In the genomic region with DNA sequence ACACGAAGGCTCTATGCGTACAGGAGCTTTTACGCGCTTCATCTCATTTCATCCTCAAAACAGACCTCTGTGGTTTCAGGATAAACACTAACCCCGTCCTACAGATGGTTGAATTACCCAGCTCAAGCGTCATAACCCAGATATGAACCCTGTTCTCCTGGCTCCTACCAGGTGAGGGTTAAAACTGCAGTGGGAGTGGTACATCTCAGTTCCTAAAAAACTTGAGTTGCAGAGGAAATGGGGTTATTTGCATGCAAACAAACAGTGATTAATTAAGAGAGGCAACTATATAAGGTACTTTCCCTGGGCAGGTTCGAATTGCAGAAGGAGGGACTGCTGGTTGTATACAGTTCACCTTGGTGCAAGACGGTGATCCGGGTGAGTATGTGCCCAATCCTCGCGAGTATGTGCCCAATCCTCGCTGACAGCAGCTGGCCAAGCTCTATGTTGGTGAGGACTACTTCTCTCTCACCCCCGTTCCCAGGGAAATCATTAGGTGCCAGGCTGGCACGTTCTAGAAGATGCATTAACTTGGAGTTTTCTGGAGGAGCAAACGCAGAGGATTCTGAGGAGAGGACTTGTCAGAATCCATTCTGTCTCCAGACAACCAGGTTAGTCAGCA, we compare ENCODE assay signal across 13 cellular contexts.
DNase-seq lines count a peak whose midpoint lies in the region; ATAC-seq, FAIRE-seq and TF ChIP-seq lines count a peak whose summit lies in the region.
"Had no signal": no experiment of that assay in that cellular context is flagged by ENCODE, and none has a peak within 500 bp of the region (broad histone marks: within the 10 kb centered on the region; RNA-seq: fewer than 3 reads in every experiment).

No MANE protein-coding gene starts in this region.

- intact Hi-C loops in left ventricle myocardium superior (cut with micrococcal nuclease): no loop called here
- intact Hi-C loops in pancreas (cut with DNase I): no loop called here
- intact Hi-C loops in tibial artery (cut with DNase I; ENCODE audit: low total_unique reads): no loop called here

- H3K9me3 ChIP-seq in pancreas (no peaks in the 10 kb centered on the region), tibial artery (no peaks in the 10 kb centered on the region)
- H3K9me3 ChIP-seq: thoracic aorta had no signal

- peak; percentile 44 for DNase-seq in GM12865 (ENCODE audit: low read depth)
- no peak for DNase-seq in GOT3 (lab: John Stamatoyannopoulos, UW)
- no peak for DNase-seq in left ventricle myocardium superior
- no peak for DNase-seq in pancreas
- no peak for DNase-seq in tibial artery
- DNase-seq: activated naive CD8-positive, alpha-beta T cell treated with anti-CD3 and anti-CD28 coated beads, Interleukin-2, amount 50 U/mL, for 24 hours; DMS153; NCI-H345 had no signal

- H3K27ac ChIP-seq in pancreas (no peak overlapping the region), tibial artery (no peak overlapping the region)
- H3K27ac ChIP-seq: thoracic aorta had no signal

- H3K36me3 ChIP-seq in pancreas: no peaks in the 10 kb centered on the region
- H3K36me3 ChIP-seq in tibial artery: no peaks in the 10 kb centered on the region
- H3K36me3 ChIP-seq: thoracic aorta had no signal

- no peak for FAIRE-seq in pancreas (lab: Jason Lieb, UNC)
- FAIRE-seq: TTC549 had no signal

- H3K27me3 ChIP-seq in pancreas (no peaks in the 10 kb centered on the region), tibial artery (no peaks in the 10 kb centered on the region)

- 79 to 88% methylated on average over 15 of the region's 15 CpGs for WGBS in pancreas, 2 donors

- H3K4me1 ChIP-seq in pancreas (no peaks in the 10 kb centered on the region), tibial artery (no peaks in the 10 kb centered on the region)

- TF ChIP-seq CTCF in GM12865 (IDR thresholded peaks at IDR 0.05; ENCODE audit: insufficient read depth, low read depth, low read length, missing control alignments) (no peak), pancreas (IDR thresholded peaks at IDR 0.05) (no peak), tibial artery (IDR thresholded peaks at IDR 0.05) (no peak)

- ATAC-seq in GM19397 (IDR thresholded peaks at IDR 0.05; ENCODE audit: unreplicated experiment): peak; percentile 59
- peak; percentile 65 for ATAC-seq in HG02759 (IDR thresholded peaks at IDR 0.05; ENCODE audit: unreplicated experiment)
- ATAC-seq in HG03521 (IDR thresholded peaks at IDR 0.05; ENCODE audit: unreplicated experiment): peak; percentile 71
- no peak for ATAC-seq in left ventricle myocardium superior
- ATAC-seq in pancreas: no peak
- ATAC-seq: activated naive CD8-positive, alpha-beta T cell treated with anti-CD3 and anti-CD28 coated beads, Interleukin-2, amount 50 U/mL, for 24 hours had no signal

- H3K4me3 ChIP-seq in GM12865 (ENCODE audit: low read depth, low read length) (no peak overlapping the region), pancreas (no peak overlapping the region), tibial artery (no peak overlapping the region)
- H3K4me3 ChIP-seq: thoracic aorta had no signal

Comparison
In these comparisons a context has a peak if more than half of its experiments do, and no peak if none do; other contexts are left out.
1. ATAC-seq: peak in GM19397 (single experiment), HG02759 (single experiment) and HG03521 (single experiment); none in left ventricle myocardium superior (single experiment) and pancreas (0 of 4).